8 cellular contexts compared by ENCODE assay signal in genomic region chr19:40797963-40798222, GRCh38. TPM values are rescaled to one million over a fixed set of nuclear protein-coding genes. Genes with fewer than 3 reads are reported as not detected.
DNase-seq lines count a peak whose midpoint lies in the region; ATAC-seq and TF ChIP-seq lines count a peak whose summit lies in the region.

No MANE protein-coding gene starts in this region.

- H2BK12ac ChIP-seq in neuronal stem cell (ENCODE audit: low read length): peak overlapping the region; percentile 16

- ATAC-seq in HG03196 (IDR thresholded peaks at IDR 0.05; ENCODE audit: unreplicated experiment) (no peak), HG03342 (IDR thresholded peaks at IDR 0.05; ENCODE audit: unreplicated experiment) (no peak)

- H3K4ac ChIP-seq in neuronal stem cell (ENCODE audit: low read length): peak overlapping the region; percentile 69

- TF ChIP-seq CTCF in C4-2B (conservative IDR thresholded peaks at IDR 0.05) (no peak), NB4 (IDR thresholded peaks at IDR 0.05; ENCODE audit: low read depth, low read length) (no peak)

- peak overlapping the region; percentile 85 for H2AFZ ChIP-seq in neuronal stem cell (ENCODE audit: low read length)

- peaks cover 7% of the 10 kb centered on the region for H3K36me3 ChIP-seq in effector memory CD4-positive, alpha-beta T cell (ENCODE audit: control insufficient read depth, insufficient read depth, low read length)
- peaks cover 17 to 30% of the 10 kb centered on the region in 2 donors for H3K36me3 ChIP-seq in neuronal stem cell (replicated peaks in 1 of 2; ENCODE audit: control insufficient read depth in 2 of 2, insufficient read depth in 2 of 2, low read length in 2 of 2)

- H3K23ac ChIP-seq in neuronal stem cell (ENCODE audit: low read depth, low read length, poor library complexity): peak overlapping the region; percentile 67

- no peak overlapping the region for H3K9ac ChIP-seq in neuronal stem cell (ENCODE audit: low read depth, low read length, poor library complexity)

- no peak overlapping the region for H4K8ac ChIP-seq in neuronal stem cell (ENCODE audit: low read depth, low read length)

- no peak for TF ChIP-seq POLR2A in NB4 (IDR thresholded peaks at IDR 0.05; ENCODE audit: extremely low read depth, insufficient read length)

- H3K27me3 ChIP-seq in effector memory CD4-positive, alpha-beta T cell (replicated peaks; ENCODE audit: control insufficient read depth, insufficient read depth, low read length, poor library complexity, severe bottlenecking): no peaks in the 10 kb centered on the region
- H3K27me3 ChIP-seq in neuronal stem cell (ENCODE audit: control insufficient read depth in 3 of 3, insufficient read depth in 3 of 3, low read depth in 1 of 3, low read length in 3 of 3): no peaks in the 10 kb centered on the region

- peak overlapping the region; percentile 68 for H2AK5ac ChIP-seq in neuronal stem cell (ENCODE audit: low read depth, low read length)

- H3K4me1 ChIP-seq in effector memory CD4-positive, alpha-beta T cell (ENCODE audit: control insufficient read depth, insufficient read depth, low read length, poor library complexity, severe bottlenecking): peaks cover 31% of the 10 kb centered on the region
- H3K4me1 ChIP-seq in neuronal stem cell (ENCODE audit: control insufficient read depth in 2 of 2, insufficient read depth in 1 of 2, low read depth in 1 of 2, low read length in 2 of 2): peaks cover 22 to 26% of the 10 kb centered on the region in 2 donors

- no peak overlapping the region for H2BK15ac ChIP-seq in neuronal stem cell (ENCODE audit: low read length)

- H3K14ac ChIP-seq in neuronal stem cell (ENCODE audit: low read length): no peak overlapping the region

- H3K9me3 ChIP-seq in effector memory CD4-positive, alpha-beta T cell (ENCODE audit: control insufficient read depth, low read length): no peaks in the 10 kb centered on the region
- no peaks in the 10 kb centered on the region for H3K9me3 ChIP-seq in neuronal stem cell (replicated peaks in 1 of 2; ENCODE audit: control insufficient read depth in 2 of 2, insufficient read depth in 1 of 2, low read depth in 1 of 2, low read length in 2 of 2)

- H2BK120ac ChIP-seq in neuronal stem cell (ENCODE audit: low read depth, low read length): no peak overlapping the region

- peak overlapping the region; percentile 91 for H3K27ac ChIP-seq in C4-2B
- H3K27ac ChIP-seq in effector memory CD4-positive, alpha-beta T cell (ENCODE audit: insufficient read depth, low read length, poor library complexity, severe bottlenecking): peak overlapping the region; percentile 90
- peak overlapping the region; percentile 73 for H3K27ac ChIP-seq in neuronal stem cell (replicated peaks; ENCODE audit: low read length)

- no CpG with 5 or more reads among the region's 4 CpGs for WGBS in neuronal stem cell (ENCODE audit: extremely low coverage in 2 of 2, insufficient read length in 2 of 2, insufficient replicate concordance in 1 of 2), 2 donors

- no peak overlapping the region for H4K91ac ChIP-seq in neuronal stem cell (ENCODE audit: low read depth, low read length, poor library complexity)

- H3K4me3 ChIP-seq in NB4 (ENCODE audit: low read depth, low read length): peak overlapping the region; percentile 65
- peak overlapping the region; percentile 62 for H3K4me3 ChIP-seq in effector memory CD4-positive, alpha-beta T cell (ENCODE audit: insufficient read depth, low read depth, low read length, poor library complexity, severe bottlenecking)
- peak overlapping the region in 1 of 2 donors; percentile 53 for H3K4me3 ChIP-seq in neuronal stem cell (ENCODE audit: low read length in 2 of 2)

- H3K4me2 ChIP-seq in neuronal stem cell (ENCODE audit: insufficient read depth, low read length, poor library complexity, severe bottlenecking): peak overlapping the region; percentile 59

- peak overlapping the region; percentile 91 for H3K18ac ChIP-seq in neuronal stem cell (ENCODE audit: low read length)

- H2BK5ac ChIP-seq in neuronal stem cell (ENCODE audit: low read length): no peak overlapping the region

- DNase-seq in NB4 (ENCODE audit: low read depth) (no peak), neuronal stem cell (ENCODE audit: low spot score) (no peak), G401 (ENCODE audit: low spot score) (no peak), NCI-H2196 treated with DMSO at 0.1 percent for 48 hours (lab: John Stamatoyannopoulos, UW; ENCODE audit: unreplicated experiment) (no peak)
- DNase-seq in effector memory CD4-positive, alpha-beta T cell: no peak

- H3K79me1 ChIP-seq in neuronal stem cell (ENCODE audit: low read depth, low read length): peaks cover 16% of the 10 kb centered on the region

- in situ Hi-C loops in G401 (cut with HindIII; ENCODE audit: low sequenced_read_pairs): no loop called here

RNA-seq across cellular contexts. Expression of gene EGLN2, which starts 1.1 kb away (rescaled TPM):
- 66.3 TPM for polyA plus RNA-seq in neuronal stem cell (2013, experiment 1 of 2)
- 59.8 TPM for polyA plus RNA-seq in neuronal stem cell (2013, experiment 2 of 2)
- 113 and 117 TPM in 2 replicates for total RNA-seq in G401 (2014; rRNA removed; shearing (Covaris generic))

RNA-seq across cellular contexts. Expression of gene RAB4B, which starts 19.8 kb away (rescaled TPM):
- 15.1 TPM for polyA plus RNA-seq in neuronal stem cell (2013, experiment 1 of 2)
- polyA plus RNA-seq in neuronal stem cell (2013, experiment 2 of 2): 14.9 TPM
- total RNA-seq in G401 (2014; rRNA removed; shearing (Covaris generic)): 8.2 and 20.8 TPM in 2 replicates

RNA-seq across cellular contexts. Expression of gene MIA, which starts 22.6 kb away (rescaled TPM):
- polyA plus RNA-seq in neuronal stem cell (2013, experiment 1 of 2): 0.15 TPM
- polyA plus RNA-seq in neuronal stem cell (2013, experiment 2 of 2): 0.32 TPM
- total RNA-seq in G401 (2014; rRNA removed; shearing (Covaris generic)): 3.8 TPM in 1 of 2 replicates, not detected in the other

RNA-seq across cellular contexts. Expression of gene SNRPA, which starts 46.9 kb away (rescaled TPM):
- polyA plus RNA-seq in neuronal stem cell (2013, experiment 1 of 2): 346 TPM
- 347 TPM for polyA plus RNA-seq in neuronal stem cell (2013, experiment 2 of 2)
- 134 and 162 TPM in 2 replicates for total RNA-seq in G401 (2014; rRNA removed; shearing (Covaris generic))

RNA-seq across cellular contexts. Expression of gene ACTMAP, which starts 47.6 kb away (rescaled TPM):
- 12.8 TPM for polyA plus RNA-seq in neuronal stem cell (2013, experiment 1 of 2)
- 13.2 TPM for polyA plus RNA-seq in neuronal stem cell (2013, experiment 2 of 2)
- total RNA-seq in G401 (2014; rRNA removed; shearing (Covaris generic)): 3.3 and 6.8 TPM in 2 replicates
